16 cellular contexts compared by ENCODE assay signal in genomic region chr3:52479876-52480575, GRCh38. TPM values are rescaled to one million over a fixed set of nuclear protein-coding genes. Genes with fewer than 3 reads are reported as not detected.
DNase-seq lines count a peak whose midpoint lies in the region; ATAC-seq and TF ChIP-seq lines count a peak whose summit lies in the region.
"Had no signal": no experiment of that assay in that cellular context is flagged by ENCODE, and none has a peak within 500 bp of the region (broad histone marks: within the 10 kb centered on the region; RNA-seq: fewer than 3 reads in every experiment).

No MANE protein-coding gene starts in this region.

- no peaks in the 10 kb centered on the region for H3K9me3 ChIP-seq in CD4-positive, alpha-beta T cell (ENCODE audit: control insufficient read depth, low read length)

- intact Hi-C loops in CD4-positive, alpha-beta T cell (cut with DNase I, micrococcal nuclease) = no loop called here

- CTCF ChIA-PET in CD4-positive, alpha-beta T cell (lab: Charles Lee) = no interaction called here

- peaks cover 25% of the 10 kb centered on the region for H3K9me3 Mint-ChIP-seq in glutamatergic neuron (ENCODE audit: unreplicated experiment)
- no peaks in the 10 kb centered on the region for H3K9me3 Mint-ChIP-seq in stimulated activated memory B cell treated with anti-CD40 and anti-IgM and Interleukin-4, amounts not matched to agents 10 μg/mL and 1 μg/mL and 100 μg/mL, for 72 hours
- H3K9me3 Mint-ChIP-seq in CD4-positive, alpha-beta T cell = no peaks in the 10 kb centered on the region
- H3K9me3 Mint-ChIP-seq: CD14-positive monocyte had no signal

- no peak for TF ChIP-seq CTCF in glutamatergic neuron (IDR thresholded peaks at IDR 0.05; ENCODE audit: partially characterized antibody, unreplicated experiment)
- TF ChIP-seq CTCF in CD4-positive, alpha-beta T cell (IDR thresholded peaks at IDR 0.05) = no peak

- peaks cover 42% of the 10 kb centered on the region for H3K4me1 Mint-ChIP-seq in glutamatergic neuron (ENCODE audit: low read depth, unreplicated experiment)
- H3K4me1 Mint-ChIP-seq in stimulated activated memory B cell treated with anti-CD40 and anti-IgM and Interleukin-4, amounts not matched to agents 10 μg/mL and 1 μg/mL and 100 μg/mL, for 72 hours = no peaks in the 10 kb centered on the region
- H3K4me1 Mint-ChIP-seq in CD4-positive, alpha-beta T cell (ENCODE audit: low read depth) = no peaks in the 10 kb centered on the region

- ATAC-seq in stimulated activated memory B cell treated with anti-CD40 and anti-IgM and Interleukin-4, amounts not matched to agents 10 μg/mL and 1 μg/mL and 100 μg/mL, for 72 hours = peak; percentile 22
- ATAC-seq in HG03571 (IDR thresholded peaks at IDR 0.05; ENCODE audit: unreplicated experiment) = no peak
- no peak for ATAC-seq in CD4-positive, alpha-beta T cell (ENCODE audit: poor library complexity)
- ATAC-seq: PC-3 had no signal

- peaks cover 13% of the 10 kb centered on the region for H3K36me3 Mint-ChIP-seq in glutamatergic neuron (ENCODE audit: unreplicated experiment)
- H3K36me3 Mint-ChIP-seq in stimulated activated memory B cell treated with anti-CD40 and anti-IgM and Interleukin-4, amounts not matched to agents 10 μg/mL and 1 μg/mL and 100 μg/mL, for 72 hours = peaks cover 47% of the 10 kb centered on the region
- H3K36me3 Mint-ChIP-seq in CD4-positive, alpha-beta T cell (ENCODE audit: low read depth) = peaks cover 95% of the 10 kb centered on the region

- H3K4me3 Mint-ChIP-seq in glutamatergic neuron (ENCODE audit: unreplicated experiment) = no peak overlapping the region
- no peak overlapping the region for H3K4me3 Mint-ChIP-seq in stimulated activated memory B cell treated with anti-CD40 and anti-IgM and Interleukin-4, amounts not matched to agents 10 μg/mL and 1 μg/mL and 100 μg/mL, for 72 hours
- no peak overlapping the region for H3K4me3 Mint-ChIP-seq in CD4-positive, alpha-beta T cell

- no peaks in the 10 kb centered on the region for H3K27me3 ChIP-seq in CD4-positive, alpha-beta T cell (ENCODE audit: control insufficient read depth, insufficient read depth, low read length)

- peaks cover 17% of the 10 kb centered on the region for H3K27me3 Mint-ChIP-seq in glutamatergic neuron (ENCODE audit: unreplicated experiment)
- H3K27me3 Mint-ChIP-seq in stimulated activated memory B cell treated with anti-CD40 and anti-IgM and Interleukin-4, amounts not matched to agents 10 μg/mL and 1 μg/mL and 100 μg/mL, for 72 hours = no peaks in the 10 kb centered on the region
- H3K27me3 Mint-ChIP-seq in CD4-positive, alpha-beta T cell = no peaks in the 10 kb centered on the region

- DNase-seq in CD1c-positive myeloid dendritic cell (ENCODE audit: extremely low spot score) = peak; percentile 55
- no peak for DNase-seq in glutamatergic neuron
- no peak for DNase-seq in amygdala (lab: John Stamatoyannopoulos, UW)
- DNase-seq in NCI-H1105 (lab: John Stamatoyannopoulos, UW) = no peak
- DNase-seq in CD4-positive, alpha-beta T cell = no peak
- DNase-seq: EL, KG1, NCI-H1436 treated with DMSO at 0.1 percent for 48 hours, NCI-H2081, NCI-H510A, NCI-H774, PC-3 had no signal

- POLR2A ChIA-PET in CD4-positive, alpha-beta T cell (lab: Charles Lee) = no interaction called here

- peak overlapping the region; percentile 46 for H3K27ac Mint-ChIP-seq in glutamatergic neuron (ENCODE audit: unreplicated experiment)
- no peak overlapping the region for H3K27ac Mint-ChIP-seq in stimulated activated memory B cell treated with anti-CD40 and anti-IgM and Interleukin-4, amounts not matched to agents 10 μg/mL and 1 μg/mL and 100 μg/mL, for 72 hours
- no peak overlapping the region for H3K27ac Mint-ChIP-seq in CD4-positive, alpha-beta T cell

- peak overlapping the region; percentile 88 for H3K27ac ChIP-seq in angular gyrus (ENCODE audit: low read depth, low read length)
- H3K27ac ChIP-seq in CD4-positive, alpha-beta T cell (ENCODE audit: low read depth, low read length) = no peak overlapping the region

RNA-seq across cellular contexts. Expression of gene STAB1, which starts 15.1 kb away (rescaled TPM):
- 6.3 TPM for total RNA-seq in glutamatergic neuron (ENCODE audit: unreplicated experiment)
- total RNA-seq in CD4-positive, alpha-beta T cell = 1 to 10 TPM; 1.5 to 2.5 TPM

RNA-seq across cellular contexts. Expression of gene NISCH, which starts 24.6 kb away (rescaled TPM):
- total RNA-seq in glutamatergic neuron (ENCODE audit: unreplicated experiment) = 280 TPM
- 100 to 1,000 TPM; 160 to 163 TPM for total RNA-seq in CD4-positive, alpha-beta T cell

RNA-seq across cellular contexts. Expression of gene TNNC1, which starts 26.2 kb away (rescaled TPM):
- total RNA-seq in glutamatergic neuron (ENCODE audit: unreplicated experiment) = 2.7 TPM
- total RNA-seq in CD4-positive, alpha-beta T cell = 1 to 10 TPM; 5.3 to 6.6 TPM

RNA-seq across cellular contexts. Expression of gene SEMA3G, which starts 35.1 kb away (rescaled TPM):
- 0.59 TPM for total RNA-seq in glutamatergic neuron (ENCODE audit: unreplicated experiment)
- total RNA-seq in CD4-positive, alpha-beta T cell = under 1 TPM; 0.34 to 0.69 TPM

RNA-seq across cellular contexts. Expression of gene NT5DC2, which starts 53.6 kb away (rescaled TPM):
- total RNA-seq in glutamatergic neuron (ENCODE audit: unreplicated experiment) = 308 TPM
- total RNA-seq in CD4-positive, alpha-beta T cell = 1 to 10 TPM; 2.5 to 4.2 TPM
